10 cellular contexts compared by ENCODE assay signal in the genomic region with DNA sequence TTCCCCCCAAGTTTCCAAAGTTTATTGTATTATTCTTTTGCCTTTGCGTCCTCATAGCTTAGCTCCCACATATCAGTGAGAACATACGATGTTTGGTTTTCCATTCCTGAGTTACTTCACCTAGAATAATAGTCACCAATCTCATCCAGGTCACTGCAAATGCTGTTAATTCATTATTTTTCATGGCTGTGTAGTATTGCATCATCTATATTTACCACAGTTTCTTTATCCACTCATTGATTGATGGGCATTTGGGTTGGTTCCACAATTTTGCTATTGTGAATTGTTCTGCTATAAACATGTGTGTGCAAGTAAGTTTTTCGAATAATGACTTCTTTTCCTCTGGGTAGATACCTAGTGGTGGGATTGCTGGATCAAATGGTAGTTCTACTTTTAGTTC. TPM values are rescaled to one million over a fixed set of nuclear protein-coding genes. Genes with fewer than 3 reads are reported as not detected.
"Had no signal": no experiment of that assay in that cellular context is flagged by ENCODE, and none has a peak within 500 bp of the region (broad histone marks: within the 10 kb centered on the region; RNA-seq: fewer than 3 reads in every experiment).

No MANE protein-coding gene starts in this region.

RNA-seq across cellular contexts. Expression of a gene that starts 43.6 kb away (rescaled TPM):
- total RNA-seq: activated CD4-positive, alpha-beta memory T cell treated with anti-CD3 and anti-CD28 coated beads for 36 hours; activated CD4-positive, alpha-beta memory T cell treated with anti-CD3 and anti-CD28 coated beads, Interleukin-2, amount 10 ng/mL, durations not matched to agents 7 days and 5 days; activated CD4-positive, alpha-beta T cell treated with anti-CD3 and anti-CD28 coated beads for 36 hours; activated CD4-positive, alpha-beta T cell treated with anti-CD3 and anti-CD28 coated beads, Interleukin-2, amount 10 ng/mL, durations not matched to agents 24 days and 14 days; activated CD4-positive, alpha-beta T cell treated with anti-CD3 and anti-CD28 coated beads, Interleukin-2, amount 10 ng/mL, durations not matched to agents 7 days and 5 days; activated CD8-positive, alpha-beta memory T cell treated with anti-CD3 and anti-CD28 coated beads for 36 hours; activated CD8-positive, alpha-beta memory T cell treated with anti-CD3 and anti-CD28 coated beads, Interleukin-2, amount 10 ng/mL, durations not matched to agents 7 days and 5 days; activated CD8-positive, alpha-beta T cell treated with anti-CD3 and anti-CD28 coated beads, Interleukin-2, amount 10 ng/mL, durations not matched to agents 7 days and 5 days; T-helper 1 cell treated with Interleukin-12 subunit alpha and Interleukin-12 subunit beta and Interleukin-4 antibody, amounts not matched to agents 30 ng/mL and 1 ng/mL, for 36 hours; T-helper 2 cell treated with Interferon-gamma antibody and Interleukin-4, amounts not matched to agents 100 ng/mL and 5 ng/mL, for 36 hours had no signal
